In the genomic region with DNA sequence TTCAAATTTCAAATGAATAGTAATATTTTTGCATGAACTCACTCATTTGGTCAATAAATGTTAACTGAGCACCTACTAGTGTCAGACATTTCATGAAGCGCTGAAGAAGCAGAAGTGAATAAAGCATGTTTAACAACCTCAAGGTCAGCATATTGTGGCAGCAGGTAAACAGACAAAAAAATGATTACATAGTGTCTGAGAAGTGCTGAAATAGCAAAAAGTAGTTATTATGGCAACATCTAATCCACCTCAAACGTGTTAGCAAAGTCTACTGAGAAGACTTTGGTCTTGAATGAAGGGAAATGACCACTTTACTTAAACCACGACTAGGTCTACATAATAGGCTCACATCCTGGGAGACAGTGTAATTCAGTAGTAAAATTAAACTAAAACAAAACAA, we compare ENCODE assay signal across 28 cellular contexts.
"Had no signal": no experiment of that assay in that cellular context is flagged by ENCODE, and none has a peak within 500 bp of the region (broad histone marks: within the 10 kb centered on the region; RNA-seq: fewer than 3 reads in every experiment).

No MANE protein-coding gene starts in this region.

- H3K9ac ChIP-seq: neural progenitor cell, parathyroid adenoma had no signal

- ATAC-seq: natural killer cell; psoas muscle; right cardiac atrium; sciatic nerve; stimulated activated memory B cell treated with anti-CD40 and anti-IgM and Interleukin-4, amounts not matched to agents 10 μg/mL and 1 μg/mL and 100 μg/mL, for 72 hours; stimulated activated naive CD8-positive, alpha-beta T cell treated with anti-CD3 and anti-CD28 coated beads, Interleukin-15, amount 100 ng/mL, for 72 hours; stimulated activated naive CD8-positive, alpha-beta T cell treated with anti-CD3 and anti-CD28 coated beads, Interleukin-15, Interleukin-2, amounts not matched to agents 100 U/mL and 50 U/mL, for 24 hours; upper lobe of right lung had no signal

- H3K4me1 ChIP-seq: neural progenitor cell, parathyroid adenoma, psoas muscle, spleen, suprapubic skin, testis, tibial artery, transverse colon, upper lobe of right lung, uterus had no signal

- H3K27ac ChIP-seq: neural progenitor cell, ovary, parathyroid adenoma, psoas muscle, skin epidermis, spleen, suprapubic skin, testis, tibial artery, transverse colon, upper lobe of right lung, uterus had no signal

- H3K4me3 ChIP-seq: neural progenitor cell, ovary, psoas muscle, skin epidermis, smooth muscle cell, spleen, suprapubic skin, testis, tibial artery, transverse colon, upper lobe of right lung, uterus had no signal

- H3K36me3 ChIP-seq: neural progenitor cell, ovary, spleen, suprapubic skin, tibial artery, transverse colon, upper lobe of right lung, uterus had no signal

- H3K27me3 ChIP-seq: neural progenitor cell, ovary, spleen, suprapubic skin, testis, tibial artery, transverse colon, upper lobe of right lung, uterus had no signal

- H3K79me2 ChIP-seq: parathyroid adenoma had no signal

- H2AFZ ChIP-seq: neural progenitor cell, parathyroid adenoma had no signal

- H3K4me2 ChIP-seq: neural progenitor cell, smooth muscle cell had no signal

- DNase-seq: natural killer cell; occipital lobe; ovary; posterior cingulate gyrus; psoas muscle; spleen; stimulated activated CD4-positive, alpha-beta T cell treated with anti-CD3 and anti-CD28 coated beads, Interleukin-12 subunit alpha, Interleukin-12 subunit beta, amount 100 ng/mL, for 4 hours; stimulated activated CD4-positive, alpha-beta T cell treated with anti-CD3 and anti-CD28 coated beads, Interleukin-1b, Interleukin-23, amount 100 ng/mL, for 48 hours; stimulated activated CD4-positive, alpha-beta T cell treated with anti-CD3 and anti-CD28 coated beads, Interleukin-4, amount 100 ng/mL, for 1 hour; stimulated activated CD4-positive, alpha-beta T cell treated with anti-CD3 and anti-CD28 coated beads, Interleukin-4, amount 100 ng/mL, for 4 hours; stimulated activated CD8-positive, alpha-beta memory T cell treated with anti-CD3 and anti-CD28 coated beads, Interleukin-4, amount 100 ng/mL, for 48 hours; stimulated activated naive CD4-positive, alpha-beta T cell; stimulated activated naive CD8-positive, alpha-beta T cell treated with anti-CD3 and anti-CD28 coated beads, Interleukin-15, amount 100 ng/mL, for 72 hours; stimulated activated naive CD8-positive, alpha-beta T cell treated with anti-CD3 and anti-CD28 coated beads, Interleukin-15, Interleukin-2, amounts not matched to agents 100 U/mL and 50 U/mL, for 24 hours; substantia nigra; testis; tibial artery; transverse colon; upper lobe of right lung; uterus had no signal

- H3K9me3 ChIP-seq: ovary, psoas muscle, testis, transverse colon, upper lobe of right lung, uterus had no signal
